In the genomic region with DNA sequence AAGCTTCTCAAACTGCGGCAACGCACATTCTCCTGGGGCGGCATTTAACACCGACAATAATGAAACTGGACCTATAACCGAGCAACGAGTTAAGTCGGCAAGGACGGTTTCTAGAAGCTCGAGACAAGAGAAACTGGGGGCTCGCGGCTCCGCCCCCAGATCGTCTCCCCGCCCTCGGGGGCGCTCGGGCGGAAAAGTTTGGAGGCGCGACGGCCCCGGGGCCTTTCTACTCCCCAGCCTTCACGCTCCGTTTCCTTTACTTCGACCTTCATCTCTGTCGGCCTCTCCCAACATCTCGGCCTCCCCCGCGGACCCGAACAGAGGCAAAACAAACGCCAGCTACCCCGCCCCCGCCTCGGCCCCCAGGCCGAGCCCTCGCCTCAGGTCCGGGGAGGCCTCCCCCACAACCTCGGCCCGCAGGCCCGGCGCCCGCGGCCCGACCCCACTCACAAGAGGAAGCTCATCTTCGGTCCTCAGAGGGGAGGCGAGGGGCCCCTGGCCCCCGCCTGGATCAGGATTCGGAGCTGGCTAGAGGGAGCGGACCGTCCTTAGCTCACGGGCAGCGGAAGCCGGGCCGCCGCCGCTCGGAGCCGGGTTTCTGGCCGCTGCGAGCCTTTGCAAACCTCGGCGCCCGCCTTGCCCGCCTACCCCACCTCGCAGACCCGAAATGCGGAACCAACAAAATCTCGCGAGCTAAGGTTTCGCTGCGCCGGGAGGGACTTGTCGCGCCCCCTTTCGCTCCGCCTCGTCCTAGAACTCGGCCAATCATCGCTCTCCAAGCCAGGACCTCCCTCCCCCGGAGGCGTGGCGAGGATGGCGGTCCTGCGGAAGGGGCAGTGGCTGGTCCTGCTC, we compare ENCODE assay signal across 1 cellular context.
TF ChIP-seq lines count a peak whose summit lies in the region.

A gene (minus strand): TSS at position 669 of the 852 bp plus-strand sequence. CDS start 205 bp downstream, at position 464.

TF ChIP-seq in HepG2, 621 proteins besides CTCF, POLR2A, EP300 and RAD21 (continued from another document and continues in another):
- TF ChIP-seq, protein P1, sequence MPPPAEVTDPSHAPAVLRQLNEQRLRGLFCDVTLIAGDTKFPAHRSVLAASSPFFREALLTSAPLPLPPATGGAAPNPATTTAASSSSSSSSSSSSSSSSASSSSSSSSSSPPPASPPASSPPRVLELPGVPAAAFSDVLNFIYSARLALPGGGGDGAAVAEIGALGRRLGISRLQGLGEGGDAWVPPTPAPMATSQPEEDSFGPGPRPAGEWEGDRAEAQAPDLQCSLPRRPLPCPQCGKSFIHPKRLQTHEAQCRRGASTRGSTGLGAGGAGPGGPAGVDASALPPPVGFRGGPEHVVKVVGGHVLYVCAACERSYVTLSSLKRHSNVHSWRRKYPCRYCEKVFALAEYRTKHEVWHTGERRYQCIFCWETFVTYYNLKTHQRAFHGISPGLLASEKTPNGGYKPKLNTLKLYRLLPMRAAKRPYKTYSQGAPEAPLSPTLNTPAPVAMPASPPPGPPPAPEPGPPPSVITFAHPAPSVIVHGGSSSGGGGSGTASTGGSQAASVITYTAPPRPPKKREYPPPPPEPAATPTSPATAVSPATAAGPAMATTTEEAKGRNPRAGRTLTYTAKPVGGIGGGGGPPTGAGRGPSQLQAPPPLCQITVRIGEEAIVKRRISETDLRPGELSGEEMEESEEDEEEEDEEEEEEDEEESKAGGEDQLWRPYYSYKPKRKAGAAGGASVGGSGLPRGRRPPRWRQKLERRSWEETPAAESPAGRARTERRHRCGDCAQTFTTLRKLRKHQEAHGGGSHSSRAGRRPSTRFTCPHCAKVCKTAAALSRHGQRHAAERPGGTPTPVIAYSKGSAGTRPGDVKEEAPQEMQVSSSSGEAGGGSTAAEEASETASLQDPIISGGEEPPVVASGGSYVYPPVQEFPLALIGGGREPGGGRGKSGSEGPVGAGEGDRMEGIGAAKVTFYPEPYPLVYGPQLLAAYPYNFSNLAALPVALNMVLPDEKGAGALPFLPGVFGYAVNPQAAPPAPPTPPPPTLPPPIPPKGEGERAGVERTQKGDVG (CRISPR knock-in tag; IDR thresholded peaks at IDR 0.05; ENCODE audit: borderline replicate concordance) = no peak
- TF ChIP-seq SNRNP70 (IDR thresholded peaks at IDR 0.05; ENCODE audit: low read depth, low read length) (no peak), HNRNPLL (IDR thresholded peaks at IDR 0.05; ENCODE audit: low read depth, low read length, poor library complexity, severe bottlenecking) (peak; percentile 81), ZNF296 (CRISPR knock-in tag; conservative IDR thresholded peaks at IDR 0.05) (peak; percentile 77; the same call in 1 of the 2 replicates), NR2F2 (IDR thresholded peaks at IDR 0.05; ENCODE audit: borderline replicate concordance, low read depth) (no peak), PAX8 (CRISPR knock-in tag; IDR thresholded peaks at IDR 0.05; ENCODE audit: borderline replicate concordance) (no peak), ZNF839 (CRISPR knock-in tag; IDR thresholded peaks at IDR 0.05; ENCODE audit: borderline replicate concordance) (peak; percentile 30; the same call in 1 of the 2 replicates), NR3C1 (CRISPR knock-in tag; IDR thresholded peaks at IDR 0.05) (no peak), ZNF775 (CRISPR knock-in tag; IDR thresholded peaks at IDR 0.05; ENCODE audit: borderline replicate concordance) (no peak), ATF1 (CRISPR knock-in tag; IDR thresholded peaks at IDR 0.05) (no peak), MXD4 (CRISPR knock-in tag; IDR thresholded peaks at IDR 0.05) (peak; percentile 70; the same call in 1 of the 2 replicates), KLF13 (CRISPR knock-in tag; IDR thresholded peaks at IDR 0.05) (0 out of 2 replicates have a peak, but pooled peaks have one; percentile 58), MLLT10 (CRISPR knock-in tag; IDR thresholded peaks at IDR 0.05) (no peak), GATAD1 (CRISPR knock-in tag; IDR thresholded peaks at IDR 0.05) (peak; percentile 70), ZKSCAN8 (CRISPR knock-in tag; IDR thresholded peaks at IDR 0.05; ENCODE audit: borderline replicate concordance) (no peak), ZNF121 (CRISPR knock-in tag; IDR thresholded peaks at IDR 0.05) (no peak), KAT8 (CRISPR knock-in tag; IDR thresholded peaks at IDR 0.05) (peak; percentile 95), SIN3B (IDR thresholded peaks at IDR 0.05; ENCODE audit: low read length) (no peak; the same call in 1 of the 2 replicates), ZNF235 (CRISPR knock-in tag; IDR thresholded peaks at IDR 0.05; ENCODE audit: borderline replicate concordance) (no peak), TARDBP (CRISPR knock-in tag; IDR thresholded peaks at IDR 0.05) (peak; percentile 22)
- TF ChIP-seq, protein P2, sequence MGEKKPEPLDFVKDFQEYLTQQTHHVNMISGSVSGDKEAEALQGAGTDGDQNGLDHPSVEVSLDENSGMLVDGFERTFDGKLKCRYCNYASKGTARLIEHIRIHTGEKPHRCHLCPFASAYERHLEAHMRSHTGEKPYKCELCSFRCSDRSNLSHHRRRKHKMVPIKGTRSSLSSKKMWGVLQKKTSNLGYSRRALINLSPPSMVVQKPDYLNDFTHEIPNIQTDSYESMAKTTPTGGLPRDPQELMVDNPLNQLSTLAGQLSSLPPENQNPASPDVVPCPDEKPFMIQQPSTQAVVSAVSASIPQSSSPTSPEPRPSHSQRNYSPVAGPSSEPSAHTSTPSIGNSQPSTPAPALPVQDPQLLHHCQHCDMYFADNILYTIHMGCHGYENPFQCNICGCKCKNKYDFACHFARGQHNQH (CRISPR knock-in tag; IDR thresholded peaks at IDR 0.05) = no peak; the same call in 1 of the 2 replicates
- TF ChIP-seq, protein P3, sequence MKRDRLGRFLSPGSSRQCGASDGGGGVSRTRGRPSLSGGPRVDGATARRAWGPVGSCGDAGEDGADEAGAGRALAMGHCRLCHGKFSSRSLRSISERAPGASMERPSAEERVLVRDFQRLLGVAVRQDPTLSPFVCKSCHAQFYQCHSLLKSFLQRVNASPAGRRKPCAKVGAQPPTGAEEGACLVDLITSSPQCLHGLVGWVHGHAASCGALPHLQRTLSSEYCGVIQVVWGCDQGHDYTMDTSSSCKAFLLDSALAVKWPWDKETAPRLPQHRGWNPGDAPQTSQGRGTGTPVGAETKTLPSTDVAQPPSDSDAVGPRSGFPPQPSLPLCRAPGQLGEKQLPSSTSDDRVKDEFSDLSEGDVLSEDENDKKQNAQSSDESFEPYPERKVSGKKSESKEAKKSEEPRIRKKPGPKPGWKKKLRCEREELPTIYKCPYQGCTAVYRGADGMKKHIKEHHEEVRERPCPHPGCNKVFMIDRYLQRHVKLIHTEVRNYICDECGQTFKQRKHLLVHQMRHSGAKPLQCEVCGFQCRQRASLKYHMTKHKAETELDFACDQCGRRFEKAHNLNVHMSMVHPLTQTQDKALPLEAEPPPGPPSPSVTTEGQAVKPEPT (CRISPR knock-in tag; IDR thresholded peaks at IDR 0.05; ENCODE audit: low read depth) = no peak
- TF ChIP-seq, protein P4, sequence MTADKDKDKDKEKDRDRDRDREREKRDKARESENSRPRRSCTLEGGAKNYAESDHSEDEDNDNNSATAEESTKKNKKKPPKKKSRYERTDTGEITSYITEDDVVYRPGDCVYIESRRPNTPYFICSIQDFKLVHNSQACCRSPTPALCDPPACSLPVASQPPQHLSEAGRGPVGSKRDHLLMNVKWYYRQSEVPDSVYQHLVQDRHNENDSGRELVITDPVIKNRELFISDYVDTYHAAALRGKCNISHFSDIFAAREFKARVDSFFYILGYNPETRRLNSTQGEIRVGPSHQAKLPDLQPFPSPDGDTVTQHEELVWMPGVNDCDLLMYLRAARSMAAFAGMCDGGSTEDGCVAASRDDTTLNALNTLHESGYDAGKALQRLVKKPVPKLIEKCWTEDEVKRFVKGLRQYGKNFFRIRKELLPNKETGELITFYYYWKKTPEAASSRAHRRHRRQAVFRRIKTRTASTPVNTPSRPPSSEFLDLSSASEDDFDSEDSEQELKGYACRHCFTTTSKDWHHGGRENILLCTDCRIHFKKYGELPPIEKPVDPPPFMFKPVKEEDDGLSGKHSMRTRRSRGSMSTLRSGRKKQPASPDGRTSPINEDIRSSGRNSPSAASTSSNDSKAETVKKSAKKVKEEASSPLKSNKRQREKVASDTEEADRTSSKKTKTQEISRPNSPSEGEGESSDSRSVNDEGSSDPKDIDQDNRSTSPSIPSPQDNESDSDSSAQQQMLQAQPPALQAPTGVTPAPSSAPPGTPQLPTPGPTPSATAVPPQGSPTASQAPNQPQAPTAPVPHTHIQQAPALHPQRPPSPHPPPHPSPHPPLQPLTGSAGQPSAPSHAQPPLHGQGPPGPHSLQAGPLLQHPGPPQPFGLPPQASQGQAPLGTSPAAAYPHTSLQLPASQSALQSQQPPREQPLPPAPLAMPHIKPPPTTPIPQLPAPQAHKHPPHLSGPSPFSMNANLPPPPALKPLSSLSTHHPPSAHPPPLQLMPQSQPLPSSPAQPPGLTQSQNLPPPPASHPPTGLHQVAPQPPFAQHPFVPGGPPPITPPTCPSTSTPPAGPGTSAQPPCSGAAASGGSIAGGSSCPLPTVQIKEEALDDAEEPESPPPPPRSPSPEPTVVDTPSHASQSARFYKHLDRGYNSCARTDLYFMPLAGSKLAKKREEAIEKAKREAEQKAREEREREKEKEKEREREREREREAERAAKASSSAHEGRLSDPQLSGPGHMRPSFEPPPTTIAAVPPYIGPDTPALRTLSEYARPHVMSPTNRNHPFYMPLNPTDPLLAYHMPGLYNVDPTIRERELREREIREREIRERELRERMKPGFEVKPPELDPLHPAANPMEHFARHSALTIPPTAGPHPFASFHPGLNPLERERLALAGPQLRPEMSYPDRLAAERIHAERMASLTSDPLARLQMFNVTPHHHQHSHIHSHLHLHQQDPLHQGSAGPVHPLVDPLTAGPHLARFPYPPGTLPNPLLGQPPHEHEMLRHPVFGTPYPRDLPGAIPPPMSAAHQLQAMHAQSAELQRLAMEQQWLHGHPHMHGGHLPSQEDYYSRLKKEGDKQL (CRISPR knock-in tag; IDR thresholded peaks at IDR 0.05; ENCODE audit: low read depth) = no peak
- TF ChIP-seq, protein P5, sequence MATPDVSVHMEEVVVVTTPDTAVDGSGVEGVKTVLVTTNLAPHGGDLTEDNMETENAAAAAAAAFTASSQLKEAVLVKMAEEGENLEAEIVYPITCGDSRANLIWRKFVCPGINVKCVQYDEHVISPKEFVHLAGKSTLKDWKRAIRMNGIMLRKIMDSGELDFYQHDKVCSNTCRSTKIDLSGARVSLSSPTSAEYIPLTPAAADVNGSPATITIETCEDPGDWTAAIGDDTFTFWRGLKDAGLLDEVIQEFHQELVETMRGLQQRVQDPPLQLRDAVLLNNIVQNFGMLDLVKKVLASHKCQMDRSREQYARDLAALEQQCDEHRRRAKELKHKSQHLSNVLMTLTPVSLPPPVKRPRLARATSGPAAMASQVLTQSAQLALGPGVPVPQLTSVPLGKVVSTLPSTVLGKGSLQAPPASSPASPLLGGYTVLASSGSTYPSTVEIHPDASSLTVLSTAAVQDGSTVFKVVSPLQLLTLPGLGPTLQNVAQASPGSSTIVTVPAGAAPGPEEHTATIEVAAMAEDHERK (CRISPR knock-in tag; IDR thresholded peaks at IDR 0.05; ENCODE audit: low read depth) = no peak
- TF ChIP-seq, protein P6, sequence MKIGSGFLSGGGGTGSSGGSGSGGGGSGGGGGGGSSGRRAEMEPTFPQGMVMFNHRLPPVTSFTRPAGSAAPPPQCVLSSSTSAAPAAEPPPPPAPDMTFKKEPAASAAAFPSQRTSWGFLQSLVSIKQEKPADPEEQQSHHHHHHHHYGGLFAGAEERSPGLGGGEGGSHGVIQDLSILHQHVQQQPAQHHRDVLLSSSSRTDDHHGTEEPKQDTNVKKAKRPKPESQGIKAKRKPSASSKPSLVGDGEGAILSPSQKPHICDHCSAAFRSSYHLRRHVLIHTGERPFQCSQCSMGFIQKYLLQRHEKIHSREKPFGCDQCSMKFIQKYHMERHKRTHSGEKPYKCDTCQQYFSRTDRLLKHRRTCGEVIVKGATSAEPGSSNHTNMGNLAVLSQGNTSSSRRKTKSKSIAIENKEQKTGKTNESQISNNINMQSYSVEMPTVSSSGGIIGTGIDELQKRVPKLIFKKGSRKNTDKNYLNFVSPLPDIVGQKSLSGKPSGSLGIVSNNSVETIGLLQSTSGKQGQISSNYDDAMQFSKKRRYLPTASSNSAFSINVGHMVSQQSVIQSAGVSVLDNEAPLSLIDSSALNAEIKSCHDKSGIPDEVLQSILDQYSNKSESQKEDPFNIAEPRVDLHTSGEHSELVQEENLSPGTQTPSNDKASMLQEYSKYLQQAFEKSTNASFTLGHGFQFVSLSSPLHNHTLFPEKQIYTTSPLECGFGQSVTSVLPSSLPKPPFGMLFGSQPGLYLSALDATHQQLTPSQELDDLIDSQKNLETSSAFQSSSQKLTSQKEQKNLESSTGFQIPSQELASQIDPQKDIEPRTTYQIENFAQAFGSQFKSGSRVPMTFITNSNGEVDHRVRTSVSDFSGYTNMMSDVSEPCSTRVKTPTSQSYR (CRISPR knock-in tag; IDR thresholded peaks at IDR 0.05; ENCODE audit: borderline replicate concordance) = 0 out of 2 replicates have a peak, but pooled peaks have one; percentile 44
- TF ChIP-seq, protein P7, sequence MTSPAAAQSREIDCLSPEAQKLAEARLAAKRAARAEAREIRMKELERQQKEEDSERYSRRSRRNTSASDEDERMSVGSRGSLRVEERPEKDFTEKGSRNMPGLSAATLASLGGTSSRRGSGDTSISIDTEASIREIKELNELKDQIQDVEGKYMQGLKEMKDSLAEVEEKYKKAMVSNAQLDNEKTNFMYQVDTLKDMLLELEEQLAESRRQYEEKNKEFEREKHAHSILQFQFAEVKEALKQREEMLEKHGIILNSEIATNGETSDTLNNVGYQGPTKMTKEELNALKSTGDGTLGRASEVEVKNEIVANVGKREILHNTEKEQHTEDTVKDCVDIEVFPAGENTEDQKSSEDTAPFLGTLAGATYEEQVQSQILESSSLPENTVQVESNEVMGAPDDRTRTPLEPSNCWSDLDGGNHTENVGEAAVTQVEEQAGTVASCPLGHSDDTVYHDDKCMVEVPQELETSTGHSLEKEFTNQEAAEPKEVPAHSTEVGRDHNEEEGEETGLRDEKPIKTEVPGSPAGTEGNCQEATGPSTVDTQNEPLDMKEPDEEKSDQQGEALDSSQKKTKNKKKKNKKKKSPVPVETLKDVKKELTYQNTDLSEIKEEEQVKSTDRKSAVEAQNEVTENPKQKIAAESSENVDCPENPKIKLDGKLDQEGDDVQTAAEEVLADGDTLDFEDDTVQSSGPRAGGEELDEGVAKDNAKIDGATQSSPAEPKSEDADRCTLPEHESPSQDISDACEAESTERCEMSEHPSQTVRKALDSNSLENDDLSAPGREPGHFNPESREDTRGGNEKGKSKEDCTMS (CRISPR knock-in tag; conservative IDR thresholded peaks at IDR 0.05) = no peak
- TF ChIP-seq, protein P8, sequence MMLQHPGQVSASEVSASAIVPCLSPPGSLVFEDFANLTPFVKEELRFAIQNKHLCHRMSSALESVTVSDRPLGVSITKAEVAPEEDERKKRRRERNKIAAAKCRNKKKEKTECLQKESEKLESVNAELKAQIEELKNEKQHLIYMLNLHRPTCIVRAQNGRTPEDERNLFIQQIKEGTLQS (CRISPR knock-in tag; IDR thresholded peaks at IDR 0.05) = no peak
- TF ChIP-seq, protein P9, sequence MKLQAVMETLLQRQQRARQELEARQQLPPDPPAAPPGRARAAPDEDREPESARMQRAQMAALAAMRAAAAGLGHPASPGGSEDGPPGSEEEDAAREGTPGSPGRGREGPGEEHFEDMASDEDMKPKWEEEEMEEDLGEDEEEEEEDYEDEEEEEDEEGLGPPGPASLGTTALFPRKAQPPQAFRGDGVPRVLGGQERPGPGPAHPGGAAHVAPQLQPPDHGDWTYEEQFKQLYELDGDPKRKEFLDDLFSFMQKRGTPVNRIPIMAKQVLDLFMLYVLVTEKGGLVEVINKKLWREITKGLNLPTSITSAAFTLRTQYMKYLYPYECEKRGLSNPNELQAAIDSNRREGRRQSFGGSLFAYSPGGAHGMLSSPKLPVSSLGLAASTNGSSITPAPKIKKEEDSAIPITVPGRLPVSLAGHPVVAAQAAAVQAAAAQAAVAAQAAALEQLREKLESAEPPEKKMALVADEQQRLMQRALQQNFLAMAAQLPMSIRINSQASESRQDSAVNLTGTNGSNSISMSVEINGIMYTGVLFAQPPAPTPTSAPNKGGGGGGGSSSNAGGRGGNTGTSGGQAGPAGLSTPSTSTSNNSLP (IDR thresholded peaks at IDR 0.05; ENCODE audit: low read depth, low read length) = no peak
- TF ChIP-seq, protein P10, sequence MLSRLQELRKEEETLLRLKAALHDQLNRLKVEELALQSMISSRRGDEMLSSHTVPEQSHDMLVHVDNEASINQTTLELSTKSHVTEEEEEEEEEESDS (CRISPR knock-in tag; IDR thresholded peaks at IDR 0.05; ENCODE audit: borderline replicate concordance) = no peak
